In genomic region chr14:38199768-38200167, GRCh38 we compare ENCODE assay signal across 25 cellular contexts. TPM values are rescaled to one million over a fixed set of nuclear protein-coding genes. Genes with fewer than 3 reads are reported as not detected.
A peak's percentile ranks its signal among the peaks of the same experiment; 100 is the strongest.
DNase-seq lines count a peak whose midpoint lies in the region; ATAC-seq, FAIRE-seq and TF ChIP-seq lines count a peak whose summit lies in the region.
"Had no signal": no experiment of that assay in that cellular context is flagged by ENCODE, and none has a peak within 500 bp of the region (broad histone marks: within the 10 kb centered on the region; RNA-seq: fewer than 3 reads in every experiment).

No MANE protein-coding gene starts in this region.

- CTCF ChIA-PET in activated CD4-positive, alpha-beta memory T cell treated with anti-CD3 and anti-CD28 coated beads for 36 hours (lab: Charles Lee), result no interaction called here
- CTCF ChIA-PET in activated CD4-positive, alpha-beta memory T cell treated with anti-CD3 and anti-CD28 coated beads, Interleukin-2, amount 10 ng/mL, durations not matched to agents 7 days and 5 days (lab: Charles Lee), result no interaction called here

- ATAC-seq in sciatic nerve (peak; percentile 74), HG02588 (IDR thresholded peaks at IDR 0.05; ENCODE audit: unreplicated experiment) (no peak), psoas muscle (no peak)
- ATAC-seq: SK-N-SH treated with all-trans-retinoic acid at 6 μM for 48 hours had no signal

- no peaks in the 10 kb centered on the region for H3K9me3 Mint-ChIP-seq in activated CD4-positive, alpha-beta memory T cell treated with anti-CD3 and anti-CD28 coated beads for 36 hours
- H3K9me3 Mint-ChIP-seq in activated CD4-positive, alpha-beta memory T cell treated with anti-CD3 and anti-CD28 coated beads, Interleukin-2, amount 10 ng/mL, durations not matched to agents 7 days and 5 days, result no peaks in the 10 kb centered on the region
- H3K9me3 Mint-ChIP-seq: activated naive CD4-positive, alpha-beta T cell treated with anti-CD3 and anti-CD28 coated beads, Interleukin-2, amount 50 U/mL, for 72 hours had no signal

- no peaks in the 10 kb centered on the region for H3K36me3 Mint-ChIP-seq in activated CD4-positive, alpha-beta memory T cell treated with anti-CD3 and anti-CD28 coated beads for 36 hours
- H3K36me3 Mint-ChIP-seq in activated CD4-positive, alpha-beta memory T cell treated with anti-CD3 and anti-CD28 coated beads, Interleukin-2, amount 10 ng/mL, durations not matched to agents 7 days and 5 days (ENCODE audit: low read depth), result no peaks in the 10 kb centered on the region
- H3K36me3 Mint-ChIP-seq: activated naive CD4-positive, alpha-beta T cell treated with anti-CD3 and anti-CD28 coated beads, Interleukin-2, amount 50 U/mL, for 72 hours had no signal

- FAIRE-seq in bronchial epithelial cell (lab: Jason Lieb, UNC), result no peak
- FAIRE-seq: GM19239 had no signal

- DNase-seq in activated CD4-positive, alpha-beta memory T cell treated with anti-CD3 and anti-CD28 coated beads for 36 hours, result peak; percentile 13
- no peak for DNase-seq in activated CD4-positive, alpha-beta memory T cell treated with anti-CD3 and anti-CD28 coated beads, Interleukin-2, amount 10 ng/mL, durations not matched to agents 7 days and 5 days
- DNase-seq in HS-5 (ENCODE audit: low read depth) (peak; percentile 9), bronchial epithelial cell (ENCODE audit: low read depth) (peak; percentile 28), sciatic nerve (ENCODE audit: low spot score) (no peak), DMS79 treated with DMSO at 0.1 percent for 48 hours (lab: John Stamatoyannopoulos, UW) (no peak), psoas muscle (no peak)
- DNase-seq: activated CD8-positive, alpha-beta memory T cell treated with anti-CD3 and anti-CD28 coated beads for 24 hours; BE2C; KBM-7; mesenchymal stem cell; NCI-H146; spleen; stimulated activated CD4-positive, alpha-beta T cell treated with anti-CD3 and anti-CD28 coated beads, Interleukin-4, amount 100 ng/mL, for 1 hour; stimulated activated naive CD4-positive, alpha-beta T cell treated with Interleukin-2 at 50 U/mL for 16 hours; tibial artery had no signal

- H3K27me3 Mint-ChIP-seq in activated CD4-positive, alpha-beta memory T cell treated with anti-CD3 and anti-CD28 coated beads for 36 hours, result no peaks in the 10 kb centered on the region
- no peaks in the 10 kb centered on the region for H3K27me3 Mint-ChIP-seq in activated CD4-positive, alpha-beta memory T cell treated with anti-CD3 and anti-CD28 coated beads, Interleukin-2, amount 10 ng/mL, durations not matched to agents 7 days and 5 days

- WGBS in psoas muscle, 3 donors, result 92% methylated on average over 1 of the region's 1 CpG

- H3K4me3 ChIP-seq in bronchial epithelial cell (ENCODE audit: low read depth, low read length), result no peak overlapping the region
- H3K4me3 ChIP-seq in psoas muscle, result no peak overlapping the region
- H3K4me3 ChIP-seq: spleen, tibial artery had no signal

- H3K27me3 ChIP-seq in bronchial epithelial cell (ENCODE audit: control insufficient read depth, insufficient read depth, low read length) (peaks cover 2% of the 10 kb centered on the region), psoas muscle (ENCODE audit: insufficient read depth in 3 of 3, low read length in 2 of 3) (no peaks in the 10 kb centered on the region)
- H3K27me3 ChIP-seq: BE2C, spleen, tibial artery had no signal

- no peaks in the 10 kb centered on the region for H3K36me3 ChIP-seq in bronchial epithelial cell (ENCODE audit: control insufficient read depth, insufficient read depth, low read length)
- H3K36me3 ChIP-seq in psoas muscle (ENCODE audit: insufficient read depth in 1 of 2, low read depth in 1 of 2), result no peaks in the 10 kb centered on the region
- H3K36me3 ChIP-seq: BE2C, spleen, tibial artery had no signal

- POLR2A ChIA-PET in activated CD4-positive, alpha-beta memory T cell treated with anti-CD3 and anti-CD28 coated beads for 36 hours (lab: Charles Lee), result no interaction called here
- POLR2A ChIA-PET in activated CD4-positive, alpha-beta memory T cell treated with anti-CD3 and anti-CD28 coated beads, Interleukin-2, amount 10 ng/mL, durations not matched to agents 7 days and 5 days (lab: Charles Lee), result no interaction called here

- no peak overlapping the region for H3K27ac ChIP-seq in psoas muscle
- H3K27ac ChIP-seq: HL-60, spleen, tibial artery had no signal

- no peak overlapping the region for H3K27ac Mint-ChIP-seq in activated CD4-positive, alpha-beta memory T cell treated with anti-CD3 and anti-CD28 coated beads for 36 hours
- no peak overlapping the region for H3K27ac Mint-ChIP-seq in activated CD4-positive, alpha-beta memory T cell treated with anti-CD3 and anti-CD28 coated beads, Interleukin-2, amount 10 ng/mL, durations not matched to agents 7 days and 5 days
- H3K27ac Mint-ChIP-seq: activated naive CD4-positive, alpha-beta T cell treated with anti-CD3 and anti-CD28 coated beads, Interleukin-2, amount 50 U/mL, for 72 hours had no signal

- H3K9me3 ChIP-seq in psoas muscle, result no peaks in the 10 kb centered on the region
- H3K9me3 ChIP-seq: BE2C, spleen, tibial artery had no signal

- TF ChIP-seq CTCF in bronchial epithelial cell (IDR thresholded peaks at IDR 0.05; ENCODE audit: insufficient read depth, low read length, severe bottlenecking), result no peak
- no peak for TF ChIP-seq CTCF in psoas muscle (IDR thresholded peaks at IDR 0.05)

- intact Hi-C loops in activated CD4-positive, alpha-beta memory T cell treated with anti-CD3 and anti-CD28 coated beads for 36 hours (cut with micrococcal nuclease), result loop anchor here (5.0 kb wide), 2 partner anchors 127 to 297 kb away; no protein-coding TSS in a partner anchor
- intact Hi-C loops in sciatic nerve (cut with DNase I) (no loop called here), psoas muscle (cut with DNase I) (no loop called here)

- H3K4me1 ChIP-seq in psoas muscle, result no peaks in the 10 kb centered on the region
- H3K4me1 ChIP-seq: spleen had no signal

- peaks cover 14% of the 10 kb centered on the region for H3K4me1 Mint-ChIP-seq in activated CD4-positive, alpha-beta memory T cell treated with anti-CD3 and anti-CD28 coated beads for 36 hours (ENCODE audit: low read depth)
- H3K4me1 Mint-ChIP-seq in activated CD4-positive, alpha-beta memory T cell treated with anti-CD3 and anti-CD28 coated beads, Interleukin-2, amount 10 ng/mL, durations not matched to agents 7 days and 5 days, result no peaks in the 10 kb centered on the region

- no peak overlapping the region for H3K4me3 Mint-ChIP-seq in activated CD4-positive, alpha-beta memory T cell treated with anti-CD3 and anti-CD28 coated beads for 36 hours
- no peak overlapping the region for H3K4me3 Mint-ChIP-seq in activated CD4-positive, alpha-beta memory T cell treated with anti-CD3 and anti-CD28 coated beads, Interleukin-2, amount 10 ng/mL, durations not matched to agents 7 days and 5 days

RNA-seq across cellular contexts. Expression of gene SSTR1, which starts 7.9 kb away (rescaled TPM):
- total RNA-seq in activated CD4-positive, alpha-beta memory T cell treated with anti-CD3 and anti-CD28 coated beads for 36 hours, result not detected
- not detected for total RNA-seq in activated CD4-positive, alpha-beta memory T cell treated with anti-CD3 and anti-CD28 coated beads, Interleukin-2, amount 10 ng/mL, durations not matched to agents 7 days and 5 days
- total RNA-seq in bronchial epithelial cell (under 0.01 TPM in 1 of 2 replicates, not detected in the other), sciatic nerve (4.1 TPM), psoas muscle (under 1 TPM; 0.27 to 0.60 (median 0.52) TPM)
- polyA plus RNA-seq in psoas muscle, result under 1 TPM; 0.21 to 0.39 (median 0.23) TPM
- total RNA-seq: A172; activated naive CD4-positive, alpha-beta T cell treated with anti-CD3 and anti-CD28 coated beads, Interleukin-2, amount 50 U/mL, for 72 hours; chondrocyte; T-helper 2 cell treated with Interferon-gamma antibody and Interleukin-4, amounts not matched to agents 100 ng/mL and 5 ng/mL, for 36 hours had no signal

RNA-seq across cellular contexts. Expression of gene CLEC14A, which starts 56.1 kb away (rescaled TPM):
- total RNA-seq in activated CD4-positive, alpha-beta memory T cell treated with anti-CD3 and anti-CD28 coated beads for 36 hours, result not detected
- total RNA-seq in activated CD4-positive, alpha-beta memory T cell treated with anti-CD3 and anti-CD28 coated beads, Interleukin-2, amount 10 ng/mL, durations not matched to agents 7 days and 5 days, result not detected
- total RNA-seq in bronchial epithelial cell, result not detected in 2 replicates
- total RNA-seq in sciatic nerve, result 47.3 TPM
- 10 to 100 TPM; 17.9 to 29.5 (median 19.9) TPM for total RNA-seq in psoas muscle
- polyA plus RNA-seq in psoas muscle, result 10 to 100 TPM; 16.0 to 35.4 (median 22.7) TPM
- total RNA-seq: A172; activated naive CD4-positive, alpha-beta T cell treated with anti-CD3 and anti-CD28 coated beads, Interleukin-2, amount 50 U/mL, for 72 hours; chondrocyte; RPMI7951; T-helper 2 cell treated with Interferon-gamma antibody and Interleukin-4, amounts not matched to agents 100 ng/mL and 5 ng/mL, for 36 hours had no signal

Comparison
In these comparisons a context has a peak if more than half of its experiments do, and no peak if none do; other contexts are left out.
1. DNase-seq: peak in activated CD4-positive, alpha-beta memory T cell treated with anti-CD3 and anti-CD28 coated beads for 36 hours (single experiment), HS-5 (single experiment) and bronchial epithelial cell (single experiment); none in activated CD4-positive, alpha-beta memory T cell treated with anti-CD3 and anti-CD28 coated beads, Interleukin-2, amount 10 ng/mL, durations not matched to agents 7 days and 5 days (single experiment), sciatic nerve (single experiment), DMS79 treated with DMSO at 0.1 percent for 48 hours (single experiment) and psoas muscle (0 of 2).
2. RNA of gene CLEC14A, which starts 56.1 kb away (total RNA-seq): 47.3 TPM in sciatic nerve (single experiment) and 17.9 to 29.5 TPM in psoas muscle; not detected in activated CD4-positive, alpha-beta memory T cell treated with anti-CD3 and anti-CD28 coated beads for 36 hours, not detected in activated CD4-positive, alpha-beta memory T cell treated with anti-CD3 and anti-CD28 coated beads, Interleukin-2, amount 10 ng/mL, durations not matched to agents 7 days and 5 days and not detected in bronchial epithelial cell; every median in the first group is over 10 times any median in the second.